Comparison of ENCODE assay signal across 13 cellular contexts in the genomic region with DNA sequence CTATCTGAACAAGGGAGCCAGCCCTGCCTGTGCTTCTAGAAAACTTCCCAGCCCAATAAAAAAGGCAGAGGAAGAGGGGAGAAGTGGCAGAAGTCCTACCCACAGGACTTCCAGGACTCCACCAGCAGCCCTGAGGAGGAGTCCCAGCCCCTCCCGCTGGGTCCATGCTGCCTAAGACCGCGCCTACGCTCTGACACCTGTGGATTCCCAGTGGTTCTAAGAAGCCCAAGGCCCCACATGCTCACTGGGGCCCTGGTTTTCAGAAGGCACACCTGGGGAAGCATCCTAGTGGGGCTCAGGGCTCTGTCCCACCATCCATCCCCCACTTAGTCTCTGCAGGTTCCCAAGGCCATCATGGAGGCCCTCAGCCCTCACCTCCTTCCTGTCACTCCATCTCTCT. TPM values are rescaled to one million over a fixed set of nuclear protein-coding genes. Genes with fewer than 3 reads are reported as not detected.
DNase-seq lines count a peak whose midpoint lies in the region; ATAC-seq, FAIRE-seq and TF ChIP-seq lines count a peak whose summit lies in the region.
"Had no signal": no experiment of that assay in that cellular context is flagged by ENCODE, and none has a peak within 500 bp of the region (broad histone marks: within the 10 kb centered on the region; RNA-seq: fewer than 3 reads in every experiment).

No MANE protein-coding gene starts in this region.

- intact Hi-C loops in colonic mucosa (cut with DNase I) = no loop called here

- no peak for TF ChIP-seq RAD21 in A549 (conservative IDR thresholded peaks at IDR 0.05 in 1 of 2, IDR thresholded peaks at IDR 0.05 in 1 of 2)

- no peaks in the 10 kb centered on the region for H4K20me1 ChIP-seq in KMS-11 (ENCODE audit: insufficient read depth)
- peaks cover 81% of the 10 kb centered on the region for H4K20me1 ChIP-seq in osteoblast (ENCODE audit: insufficient read depth, low read length)

- no peak for TF ChIP-seq POLR2A in A549 (IDR thresholded peaks at IDR 0.05; ENCODE audit: low read length)

- FAIRE-seq in A549 (lab: Jason Lieb, UNC) = no peak

- H3K9ac ChIP-seq in KMS-11 = peak overlapping the region; percentile 39; the same call in 1 of the 2 replicates
- H3K9ac ChIP-seq in colonic mucosa (ENCODE audit: low read depth in 2 of 2, low read length in 2 of 2) = peak overlapping the region in 1 of 2 donors; percentile 46

- peak overlapping the region; percentile 98 for H3K4me2 ChIP-seq in A549
- H3K4me2 ChIP-seq in KMS-11 = peak overlapping the region; percentile 86
- H3K4me2 ChIP-seq in osteoblast (ENCODE audit: insufficient read depth, low read length) = no peak overlapping the region

- peak overlapping the region; percentile 98 to 99 for H3K27ac ChIP-seq in A549
- H3K27ac ChIP-seq in KMS-11 = peak overlapping the region; percentile 79
- peak overlapping the region; percentile 81 for H3K27ac ChIP-seq in colonic mucosa
- H3K27ac ChIP-seq in osteoblast (ENCODE audit: low read depth, low read length) = peak overlapping the region; percentile 84

- H3K4me3 ChIP-seq in A549 = no peak overlapping the region
- H3K4me3 ChIP-seq in KMS-11 (IDR thresholded peaks at IDR 0.05; ENCODE audit: insufficient read depth, low read depth, low read length) = no peak overlapping the region
- H3K4me3 ChIP-seq in colonic mucosa = no peak overlapping the region
- no peak overlapping the region for H3K4me3 ChIP-seq in osteoblast (ENCODE audit: insufficient read depth, low read length)

- no peak for TF ChIP-seq EP300 in A549 (IDR thresholded peaks at IDR 0.05)

- DNase-seq in A549 (ENCODE audit: low read depth in 1 of 2, low spot score in 1 of 2) = no peak
- no peak for DNase-seq in colonic mucosa
- DNase-seq in osteoblast (ENCODE audit: insufficient read length, low spot score, missing footprints) = no peak
- no peak for DNase-seq in GM13977 (ENCODE audit: low spot score)
- no peak for DNase-seq in cerebellum (ENCODE audit: low spot score)
- DNase-seq: dermis blood vessel endothelial cell, DMS79 treated with DMSO at 0.1 percent for 48 hours, immature natural killer cell, natural killer cell, NCI-H187 treated with DMSO at 0.1 percent for 48 hours had no signal

- H3K79me2 ChIP-seq in KMS-11 (ENCODE audit: insufficient read depth, low read depth) (peaks cover 19% of the 10 kb centered on the region), osteoblast (ENCODE audit: insufficient read depth, low read length) (peaks cover 97% of the 10 kb centered on the region)

- no peak overlapping the region for H2AFZ ChIP-seq in KMS-11 (ENCODE audit: low read depth)
- H2AFZ ChIP-seq in osteoblast (ENCODE audit: low read length) = no peak overlapping the region

- POLR2A ChIA-PET in A549 (lab: Yijun Ruan, JAX) = no interaction called here

- 100% methylated on average over 3 of the region's 4 CpGs for WGBS in A549 (ENCODE audit: missing lambda C conversion rate)

- no peaks in the 10 kb centered on the region for H3K36me3 ChIP-seq in KMS-11 (ENCODE audit: insufficient read depth)
- no peaks in the 10 kb centered on the region for H3K36me3 ChIP-seq in colonic mucosa
- peaks cover 27% of the 10 kb centered on the region for H3K36me3 ChIP-seq in osteoblast (ENCODE audit: insufficient read depth, low read length)

- in situ Hi-C loops in GM13977 (cut with MboI; ENCODE audit: low pct_unique_long_range_greater_than_20kb, low sequenced_read_pairs, unreplicated experiment) = no loop called here

- H3K9me3 ChIP-seq in A549 (no peaks in the 10 kb centered on the region), colonic mucosa (no peaks in the 10 kb centered on the region), osteoblast (ENCODE audit: low read depth, low read length) (no peaks in the 10 kb centered on the region)

- TF ChIP-seq CTCF in A549 (IDR thresholded peaks at IDR 0.05) = no peak
- no peak for TF ChIP-seq CTCF in KMS-11 (conservative IDR thresholded peaks at IDR 0.05; ENCODE audit: low read depth, low read length)
- TF ChIP-seq CTCF in colonic mucosa (IDR thresholded peaks at IDR 0.05) = no peak
- TF ChIP-seq CTCF in osteoblast (IDR thresholded peaks at IDR 0.05; ENCODE audit: extremely low read depth, low read depth, low read length) = no peak
- no peak for TF ChIP-seq CTCF in GM13977 (IDR thresholded peaks at IDR 0.05; ENCODE audit: extremely low read depth, insufficient read depth, missing control alignments)

- H3K27me3 ChIP-seq in KMS-11 (ENCODE audit: insufficient read depth, low read depth) (no peaks in the 10 kb centered on the region), colonic mucosa (no peaks in the 10 kb centered on the region), osteoblast (ENCODE audit: insufficient read depth, low read length) (no peaks in the 10 kb centered on the region)

- ATAC-seq in A549 (no peak), HG03565 (IDR thresholded peaks at IDR 0.05; ENCODE audit: unreplicated experiment) (no peak), HG03045 (IDR thresholded peaks at IDR 0.05; ENCODE audit: unreplicated experiment) (no peak)
- ATAC-seq: natural killer cell had no signal

- H3K4me1 ChIP-seq in A549 (peaks cover 100% of the 10 kb centered on the region), KMS-11 (ENCODE audit: low read depth, poor library complexity, severe bottlenecking) (peaks cover 78% of the 10 kb centered on the region), colonic mucosa (peaks cover 38% of the 10 kb centered on the region), osteoblast (ENCODE audit: insufficient read depth, low read length) (peaks cover 97% of the 10 kb centered on the region)

- CTCF ChIA-PET in A549 (lab: Yijun Ruan, JAX) = interaction anchor here (1.4 to 19.3 kb wide), 4 partner anchors 22 to 144 kb away, joined by 3 to 480 read pairs (median 6); no protein-coding TSS in a partner anchor

TF ChIP-seq in A549, 52 proteins besides CTCF, POLR2A, EP300 and RAD21:
- TF ChIP-seq CBX8 (IDR thresholded peaks at IDR 0.05) (no peak), SMC3 (IDR thresholded peaks at IDR 0.05) (no peak), NR3C1 (IDR thresholded peaks at IDR 0.05) (no peak), HOXB13 (CRISPR knock-in tag; IDR thresholded peaks at IDR 0.05; ENCODE audit: low read depth) (no peak), CBX2 (IDR thresholded peaks at IDR 0.05; ENCODE audit: borderline replicate concordance, low read depth) (no peak), RFX5 (IDR thresholded peaks at IDR 0.05) (no peak), SREBF2 (IDR thresholded peaks at IDR 0.05) (no peak), PHF8 (IDR thresholded peaks at IDR 0.05; ENCODE audit: borderline replicate concordance, low read depth) (no peak), RARB (CRISPR knock-in tag; IDR thresholded peaks at IDR 0.05) (no peak), FOSB (CRISPR knock-in tag; IDR thresholded peaks at IDR 0.05) (no peak), HEYL (CRISPR knock-in tag; IDR thresholded peaks at IDR 0.05) (no peak), JUN (IDR thresholded peaks at IDR 0.05) (no peak), HDAC2 (IDR thresholded peaks at IDR 0.05) (no peak), NFE2L2 (conservative IDR thresholded peaks at IDR 0.05; ENCODE audit: low read length) (no peak), BHLHE40 (IDR thresholded peaks at IDR 0.05; ENCODE audit: low read depth, low read length) (no peak), POLR2AphosphoS2 (conservative IDR thresholded peaks at IDR 0.05; ENCODE audit: low read length) (no peak), RCOR1 (IDR thresholded peaks at IDR 0.05; ENCODE audit: low read depth, low read length) (no peak)
- TF ChIP-seq, protein P1, sequence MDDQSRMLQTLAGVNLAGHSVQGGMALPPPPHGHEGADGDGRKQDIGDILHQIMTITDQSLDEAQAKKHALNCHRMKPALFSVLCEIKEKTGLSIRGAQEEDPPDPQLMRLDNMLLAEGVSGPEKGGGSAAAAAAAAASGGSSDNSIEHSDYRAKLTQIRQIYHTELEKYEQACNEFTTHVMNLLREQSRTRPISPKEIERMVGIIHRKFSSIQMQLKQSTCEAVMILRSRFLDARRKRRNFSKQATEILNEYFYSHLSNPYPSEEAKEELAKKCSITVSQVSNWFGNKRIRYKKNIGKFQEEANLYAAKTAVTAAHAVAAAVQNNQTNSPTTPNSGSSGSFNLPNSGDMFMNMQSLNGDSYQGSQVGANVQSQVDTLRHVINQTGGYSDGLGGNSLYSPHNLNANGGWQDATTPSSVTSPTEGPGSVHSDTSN (IDR thresholded peaks at IDR 0.05) = no peak
- TF ChIP-seq, protein P2, sequence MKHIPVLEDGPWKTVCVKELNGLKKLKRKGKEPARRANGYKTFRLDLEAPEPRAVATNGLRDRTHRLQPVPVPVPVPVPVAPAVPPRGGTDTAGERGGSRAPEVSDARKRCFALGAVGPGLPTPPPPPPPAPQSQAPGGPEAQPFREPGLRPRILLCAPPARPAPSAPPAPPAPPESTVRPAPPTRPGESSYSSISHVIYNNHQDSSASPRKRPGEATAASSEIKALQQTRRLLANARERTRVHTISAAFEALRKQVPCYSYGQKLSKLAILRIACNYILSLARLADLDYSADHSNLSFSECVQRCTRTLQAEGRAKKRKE (CRISPR knock-in tag; IDR thresholded peaks at IDR 0.05; ENCODE audit: low read depth) = no peak
- TF ChIP-seq, protein P3, sequence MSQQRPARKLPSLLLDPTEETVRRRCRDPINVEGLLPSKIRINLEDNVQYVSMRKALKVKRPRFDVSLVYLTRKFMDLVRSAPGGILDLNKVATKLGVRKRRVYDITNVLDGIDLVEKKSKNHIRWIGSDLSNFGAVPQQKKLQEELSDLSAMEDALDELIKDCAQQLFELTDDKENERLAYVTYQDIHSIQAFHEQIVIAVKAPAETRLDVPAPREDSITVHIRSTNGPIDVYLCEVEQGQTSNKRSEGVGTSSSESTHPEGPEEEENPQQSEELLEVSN (IDR thresholded peaks at IDR 0.05; ENCODE audit: borderline replicate concordance, low read depth) = no peak

RNA-seq across cellular contexts. Expression of a gene that starts 32.7 kb away (rescaled TPM):
- polyA plus RNA-seq in A549 (2011; rRNA removed) = 207 and 208 TPM in 2 replicates
- polyA plus RNA-seq in A549 (2012; cell fraction: cytosol; rRNA removed) = 265 and 286 TPM in 2 replicates
- 559 and 760 TPM in 2 replicates for polyA plus RNA-seq in A549 (2012; cell fraction: nucleus; rRNA removed)
- 245 to 269 TPM (median 252 TPM) in 3 replicates for polyA plus RNA-seq in A549 (2017; fragmentation: RNase III; extraction: RNeasy Plus Mini Kit Qiagen cat#74134 plus additional on column Dnase treatment)
- polyA minus RNA-seq in A549 (2011; rRNA and poly(A)+ RNA removed) = 580 and 586 TPM in 2 replicates
- 100 to 1,000 TPM; 106 to 185 TPM for total RNA-seq in colonic mucosa
- 444 and 447 TPM in 2 replicates for total RNA-seq in osteoblast
- 23.1 TPM for total RNA-seq in cerebellum
